ENCODE assay signal across 1 cellular context in genomic region chr6:166342293-166343156, GRCh38.
A peak's percentile ranks its signal among the peaks of the same experiment; 100 is the strongest.
TF ChIP-seq lines count a peak whose summit lies in the region.

SFT2D1 (minus strand) TSS chr6:166342545; CDS start chr6:166342481, 64 bp downstream.

TF ChIP-seq in HepG2, 621 proteins besides CTCF, POLR2A, EP300 and RAD21 (continued from another document and continues in another):
- TF ChIP-seq ZNF639 (CRISPR knock-in tag; conservative IDR thresholded peaks at IDR 0.05) (peak; percentile 79; the same call in 1 of the 2 replicates), TIGD3 (CRISPR knock-in tag; IDR thresholded peaks at IDR 0.05; ENCODE audit: borderline replicate concordance) (peak; percentile 95), ETV6 (CRISPR knock-in tag; conservative IDR thresholded peaks at IDR 0.05) (peak; percentile 87), ZNF609 (CRISPR knock-in tag; IDR thresholded peaks at IDR 0.05; ENCODE audit: borderline replicate concordance) (no peak; the same call in 1 of the 2 replicates), KDM6A (CRISPR knock-in tag; IDR thresholded peaks at IDR 0.05; ENCODE audit: low read depth) (no peak), ZNF704 (CRISPR knock-in tag; IDR thresholded peaks at IDR 0.05; ENCODE audit: borderline replicate concordance) (peak; percentile 96), ZNF121 (CRISPR knock-in tag; IDR thresholded peaks at IDR 0.05) (peak; percentile 100), SMYD3 (CRISPR knock-in tag; IDR thresholded peaks at IDR 0.05) (peak; percentile 58), LBX2 (CRISPR knock-in tag; IDR thresholded peaks at IDR 0.05; ENCODE audit: borderline replicate concordance) (peak; percentile 91; the same call in 1 of the 2 replicates), SNAI1 (CRISPR knock-in tag; IDR thresholded peaks at IDR 0.05; ENCODE audit: borderline replicate concordance) (peak; percentile 96; the same call in 1 of the 2 replicates), CENPT (CRISPR knock-in tag; IDR thresholded peaks at IDR 0.05; ENCODE audit: low read depth) (0 out of 2 replicates have a peak, but pooled peaks have one; percentile 27), ESRRA (CRISPR knock-in tag; IDR thresholded peaks at IDR 0.05; ENCODE audit: low read depth) (peak; percentile 73; the same call in 1 of the 2 replicates), MAFG (CRISPR knock-in tag; IDR thresholded peaks at IDR 0.05) (peak; percentile 76), ZNF510 (CRISPR knock-in tag; IDR thresholded peaks at IDR 0.05; ENCODE audit: low read depth) (no peak), TFDP2 (CRISPR knock-in tag; IDR thresholded peaks at IDR 0.05) (peak; percentile 69), ZNF75D (CRISPR knock-in tag; IDR thresholded peaks at IDR 0.05; ENCODE audit: borderline replicate concordance) (no peak), XRCC5 (optimal IDR thresholded peaks at IDR 0.05; ENCODE audit: low read length) (peak; percentile 49), MTA3 (CRISPR knock-in tag; IDR thresholded peaks at IDR 0.05) (no peak; the same call in 1 of the 2 replicates), ZNF619 (CRISPR knock-in tag; IDR thresholded peaks at IDR 0.05) (peak; percentile 89), ZNF333 (CRISPR knock-in tag; IDR thresholded peaks at IDR 0.05; ENCODE audit: borderline replicate concordance) (peak; percentile 98), ARHGAP35 (CRISPR knock-in tag; IDR thresholded peaks at IDR 0.05; ENCODE audit: borderline replicate concordance) (peak; percentile 94; the same call in 1 of the 2 replicates), ZNF143 (CRISPR knock-in tag; IDR thresholded peaks at IDR 0.05) (peak; percentile 61), ZNF33A (CRISPR knock-in tag; IDR thresholded peaks at IDR 0.05; ENCODE audit: borderline replicate concordance) (peak; percentile 93; the same call in 1 of the 2 replicates), PRMT3 (CRISPR knock-in tag; IDR thresholded peaks at IDR 0.05; ENCODE audit: borderline replicate concordance, low read depth) (no peak), ZNF296 (CRISPR knock-in tag; conservative IDR thresholded peaks at IDR 0.05) (peak; percentile 87; the same call in 1 of the 2 replicates), ZNF503 (CRISPR knock-in tag; IDR thresholded peaks at IDR 0.05) (peak; percentile 77; the same call in 1 of the 2 replicates), RXRA (CRISPR knock-in tag; IDR thresholded peaks at IDR 0.05) (peak; percentile 80; the same call in 1 of the 2 replicates), HNRNPK (IDR thresholded peaks at IDR 0.05; ENCODE audit: low read depth, low read length, poor library complexity, severe bottlenecking) (peak; percentile 55), RBM39 (IDR thresholded peaks at IDR 0.05; ENCODE audit: low read depth, low read length, poor library complexity, severe bottlenecking) (peak; percentile 96), RXRB (CRISPR knock-in tag; IDR thresholded peaks at IDR 0.05; ENCODE audit: borderline replicate concordance) (peak; percentile 72), ZFP82 (CRISPR knock-in tag; IDR thresholded peaks at IDR 0.05; ENCODE audit: borderline replicate concordance) (0 out of 2 replicates have a peak, but pooled peaks have one; percentile 90), ZNF841 (CRISPR knock-in tag; IDR thresholded peaks at IDR 0.05; ENCODE audit: borderline replicate concordance) (0 out of 2 replicates have a peak, but pooled peaks have one; percentile 39), ZSCAN20 (CRISPR knock-in tag; IDR thresholded peaks at IDR 0.05; ENCODE audit: borderline replicate concordance) (peak; percentile 60), SIN3A (IDR thresholded peaks at IDR 0.05; ENCODE audit: borderline replicate concordance, low read depth, low read length) (peak; percentile 74; the same call in 1 of the 2 replicates), KLF16 (CRISPR knock-in tag; IDR thresholded peaks at IDR 0.05) (peak in 1 of 2 experiments; percentile 94; a peak in 2 of 4 replicates), ZNF260 (CRISPR knock-in tag; IDR thresholded peaks at IDR 0.05; ENCODE audit: borderline replicate concordance, low read depth) (0 out of 2 replicates have a peak, but pooled peaks have one; percentile 61), ZNF431 (CRISPR knock-in tag; IDR thresholded peaks at IDR 0.05; ENCODE audit: borderline replicate concordance, low read depth) (peak; percentile 98), ZBTB3 (CRISPR knock-in tag; IDR thresholded peaks at IDR 0.05; ENCODE audit: borderline replicate concordance, low read depth) (peak; percentile 89; the same call in 1 of the 2 replicates), BCL3 (CRISPR knock-in tag; IDR thresholded peaks at IDR 0.05) (peak; percentile 95), HNF4A (CRISPR knock-in tag; IDR thresholded peaks at IDR 0.05) (peak; percentile 61), MED8 (CRISPR knock-in tag; IDR thresholded peaks at IDR 0.05; ENCODE audit: insufficient replicate concordance) (peak; percentile 90), ZNF30 (CRISPR knock-in tag; IDR thresholded peaks at IDR 0.05) (peak; percentile 28; the same call in 1 of the 2 replicates), ZHX1 (CRISPR knock-in tag; IDR thresholded peaks at IDR 0.05; ENCODE audit: low read depth) (peak; percentile 41; the same call in 1 of the 2 replicates), BHLHE40 (IDR thresholded peaks at IDR 0.05; ENCODE audit: low read length) (no peak), ATF3 (CRISPR knock-in tag; IDR thresholded peaks at IDR 0.05) (peak; percentile 41; the same call in 1 of the 2 replicates), ZSCAN12 (CRISPR knock-in tag; IDR thresholded peaks at IDR 0.05) (no peak; the same call in 1 of the 2 replicates), CREB1 (IDR thresholded peaks at IDR 0.05) (no peak; the same call in 1 of the 2 replicates), CREB1 (CRISPR knock-in tag; IDR thresholded peaks at IDR 0.05) (peak; percentile 74)
